Comparison of ENCODE assay signal across 9 cellular contexts in the genomic region with DNA sequence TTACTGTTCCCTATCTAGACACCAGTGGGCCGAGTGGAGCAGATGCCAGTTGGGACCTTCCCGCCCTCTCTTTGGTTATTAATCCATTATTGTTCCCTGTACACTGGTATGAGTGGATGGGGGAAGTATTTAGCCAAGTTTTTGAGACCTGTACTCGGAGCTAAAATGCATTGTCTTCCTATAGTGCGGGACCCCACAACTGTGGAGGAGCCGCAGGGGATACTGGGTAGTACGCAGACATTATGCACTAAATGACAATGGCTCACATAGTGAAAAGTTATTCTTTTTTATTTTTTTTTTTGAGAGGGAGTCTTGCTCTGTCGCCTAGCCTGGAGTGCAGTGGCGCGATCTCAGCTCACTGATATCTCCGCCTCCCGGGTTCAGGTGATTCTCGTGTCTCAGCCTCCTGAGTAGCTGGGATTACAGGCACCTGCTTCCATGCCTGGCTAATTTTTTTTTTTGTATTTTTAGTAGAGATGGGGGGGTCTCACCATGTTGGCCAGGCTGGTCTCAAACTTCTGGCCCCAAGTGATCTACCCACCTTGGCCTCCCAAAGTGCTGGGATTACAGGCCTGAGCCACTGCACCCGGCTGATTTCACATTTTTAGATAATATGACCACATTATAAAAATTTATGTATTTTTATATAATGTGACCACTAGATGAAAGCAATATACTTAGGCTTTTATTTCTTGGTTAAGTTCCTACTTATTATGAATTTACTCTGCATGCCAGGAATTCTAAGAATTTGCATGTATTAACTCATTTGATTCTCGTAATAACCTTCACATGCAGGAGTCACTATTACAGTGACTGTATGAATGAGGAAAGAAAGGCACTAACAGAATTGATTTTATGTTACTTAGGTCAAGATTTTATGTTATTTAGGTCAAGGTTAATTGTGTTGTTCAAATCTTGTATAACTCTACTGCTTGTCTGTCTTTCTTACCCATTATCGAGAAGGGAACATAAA.
DNase-seq lines count a peak whose midpoint lies in the region; ATAC-seq and TF ChIP-seq lines count a peak whose summit lies in the region.
"Had no signal": no experiment of that assay in that cellular context is flagged by ENCODE, and none has a peak within 500 bp of the region (broad histone marks: within the 10 kb centered on the region; RNA-seq: fewer than 3 reads in every experiment).

No MANE protein-coding gene starts in this region.

- peak overlapping the region; percentile 87 for H3K9ac ChIP-seq in BLaER1

- POLR2A ChIA-PET in RWPE1 (lab: Yijun Ruan, JAX; ENCODE audit: low non-redundant PET): no interaction called here

- peaks cover 5% of the 10 kb centered on the region; the same call in 1 of the 2 replicates for H3K9me3 ChIP-seq in BLaER1

- H3K36me3 ChIP-seq in BLaER1: peaks cover 17% of the 10 kb centered on the region

- peak overlapping the region; percentile 87 for H3K27ac ChIP-seq in BLaER1
- peak overlapping the region; percentile 77 for H3K27ac ChIP-seq in RWPE1

- DNase-seq in RWPE1 (ENCODE audit: low spot score) (no peak), kidney tubule cell (ENCODE audit: low spot score) (peak; percentile 42), KG1 (lab: John Stamatoyannopoulos, UW) (no peak)
- DNase-seq: activated gamma-delta T cell had no signal

- CTCF ChIA-PET in RWPE1 (lab: Yijun Ruan, JAX): interaction anchor here (0.6 to 0.7 kb wide), 2 partner anchors 81 to 137 kb away, joined by 3 to 5 read pairs; no protein-coding TSS in a partner anchor

- H3K4me3 ChIP-seq in BLaER1: peak overlapping the region; percentile 74

- peak overlapping the region; percentile 92 for H3K4me2 ChIP-seq in BLaER1

- peaks cover 48% of the 10 kb centered on the region for H3K4me1 ChIP-seq in BLaER1

- TF ChIP-seq CTCF in RWPE1 (conservative IDR thresholded peaks at IDR 0.05; ENCODE audit: low read depth): no peak

- ATAC-seq in GM19043 (IDR thresholded peaks at IDR 0.05; ENCODE audit: low read depth, unreplicated experiment) (peak; percentile 1), GM21737 (IDR thresholded peaks at IDR 0.05; ENCODE audit: unreplicated experiment) (no peak), HG03280 (IDR thresholded peaks at IDR 0.05; ENCODE audit: unreplicated experiment) (no peak), GM18861 (IDR thresholded peaks at IDR 0.05; ENCODE audit: unreplicated experiment) (no peak)

- H3K27me3 ChIP-seq in BLaER1: no peaks in the 10 kb centered on the region

- H4K20me1 ChIP-seq in BLaER1: no peaks in the 10 kb centered on the region; the same call in 1 of the 2 replicates
